19 cellular contexts compared by ENCODE assay signal in genomic region chr19:56707821-56708220, GRCh38. TPM values are rescaled to one million over a fixed set of nuclear protein-coding genes. Genes with fewer than 3 reads are reported as not detected.
DNase-seq lines count a peak whose midpoint lies in the region; ATAC-seq and TF ChIP-seq lines count a peak whose summit lies in the region.
"Had no signal": no experiment of that assay in that cellular context is flagged by ENCODE, and none has a peak within 500 bp of the region (broad histone marks: within the 10 kb centered on the region; RNA-seq: fewer than 3 reads in every experiment).

No MANE protein-coding gene starts in this region.

- H3K23me2 ChIP-seq in H9 (ENCODE audit: insufficient read length, low read depth, low read length, poor library complexity, severe bottlenecking) = no peaks in the 10 kb centered on the region

- no peak overlapping the region for H3K56ac ChIP-seq in H9 (ENCODE audit: insufficient read length, low read depth, low read length)

- no peak overlapping the region for H3K27ac Mint-ChIP-seq in H9
- H3K27ac Mint-ChIP-seq: CD8-positive, alpha-beta T cell had no signal

- no peaks in the 10 kb centered on the region for H3K27me3 ChIP-seq in H9 (ENCODE audit: insufficient read depth, low read length)
- H3K27me3 ChIP-seq: BLaER1, SJSA1 had no signal

- no peak overlapping the region for H3K23ac ChIP-seq in H9 (ENCODE audit: insufficient read length, low read depth, low read length)

- no peaks in the 10 kb centered on the region for H3K79me2 ChIP-seq in H9 (ENCODE audit: insufficient read depth, low read length)

- H3K4me1 Mint-ChIP-seq in H9 = no peaks in the 10 kb centered on the region

- H3K27ac ChIP-seq in caudate nucleus (ENCODE audit: low read depth, low read length) = peak overlapping the region; percentile 88
- no peak overlapping the region for H3K27ac ChIP-seq in H9 (ENCODE audit: insufficient read length, low read depth, low read length)
- H3K27ac ChIP-seq: BLaER1, KMS-11, SJSA1 had no signal

- H3K9me3 ChIP-seq in H9 (ENCODE audit: control insufficient read depth, low read depth, low read length) = peaks cover 65% of the 10 kb centered on the region
- H3K9me3 ChIP-seq: BLaER1 had no signal

- H4K20me1 ChIP-seq in H9 (ENCODE audit: control insufficient read depth, insufficient read depth, insufficient read length) = no peaks in the 10 kb centered on the region
- H4K20me1 ChIP-seq: BLaER1 had no signal

- ATAC-seq in GM19463 (IDR thresholded peaks at IDR 0.05; ENCODE audit: unreplicated experiment) = no peak
- ATAC-seq: CD8-positive, alpha-beta T cell had no signal

- H4K91ac ChIP-seq in H9 (ENCODE audit: insufficient read length, low read depth, low read length) = no peak overlapping the region

- H3T11ph ChIP-seq in H9 (ENCODE audit: low read length) = no peak overlapping the region

- H2BK120ac ChIP-seq in H9 (ENCODE audit: low read depth, low read length, poor library complexity, severe bottlenecking) = no peak overlapping the region

- no peak overlapping the region for H2BK12ac ChIP-seq in H9 (ENCODE audit: insufficient read length, low read depth, low read length)

- H3K79me1 ChIP-seq in H9 (ENCODE audit: insufficient read depth, low read depth, low read length, poor library complexity, severe bottlenecking) = no peaks in the 10 kb centered on the region

- WGBS in H9 (ENCODE audit: extremely low coverage, insufficient read length, low lambda C conversion rate) = no CpG with 5 or more reads among the region's 3 CpGs

- H2BK20ac ChIP-seq in H9 (ENCODE audit: low read depth, low read length, poor library complexity, severe bottlenecking) = no peak overlapping the region

- DNase-seq in caudate nucleus (lab: John Stamatoyannopoulos, UW) (peak in 54 of 61 donors; percentile 15 to 95 (median 74)), hypothalamus (lab: John Stamatoyannopoulos, UW) (peak in 34 of 51 donors; percentile 8 to 88 (median 64)), occipital lobe (lab: John Stamatoyannopoulos, UW) (peak; percentile 38), OCI-M2 (lab: John Stamatoyannopoulos, UW; ENCODE audit: unreplicated experiment) (no peak), H9 (no peak), AML-193 (lab: John Stamatoyannopoulos, UW) (no peak)
- DNase-seq: CD8-positive, alpha-beta T cell; NCI-H1092 treated with DMSO at 0.1 percent for 48 hours; NCI-H1436 treated with DMSO at 0.1 percent for 48 hours; NCI-H2029; NCI-H345; NCI-H524; NCI-H774 had no signal

- H2BK15ac ChIP-seq in H9 (ENCODE audit: low read depth, low read length) = no peak overlapping the region

- H2AK5ac ChIP-seq in H9 (ENCODE audit: insufficient read length, low read length) = no peak overlapping the region

- peaks cover 90 to 93% of the 10 kb centered on the region in 2 experiments for H3K9me3 Mint-ChIP-seq in H9

- H3K4ac ChIP-seq in H9 (ENCODE audit: low read depth, low read length) = no peak overlapping the region

- H3K27me3 Mint-ChIP-seq in H9 (ENCODE audit: low read depth) = no peaks in the 10 kb centered on the region; the same call in 1 of the 2 replicates

- H3K4me2 ChIP-seq in H9 (ENCODE audit: insufficient read depth, insufficient read length, low read length) = no peak overlapping the region
- H3K4me2 ChIP-seq: BLaER1, KMS-11 had no signal

- H3K18ac ChIP-seq in H9 (ENCODE audit: insufficient read length, low read depth, low read length) = no peak overlapping the region

- H3K14ac ChIP-seq in H9 (ENCODE audit: insufficient read depth, low read length) = no peak overlapping the region

- no peak overlapping the region for H3K9ac ChIP-seq in H9 (ENCODE audit: extremely low read depth, insufficient read length, low read length)
- H3K9ac ChIP-seq: BLaER1, KMS-11 had no signal

- peaks cover 16 to 40% (median 23%) of the 10 kb centered on the region in 3 experiments for H3K36me3 Mint-ChIP-seq in H9 (ENCODE audit: insufficient read depth in 1 of 3, low read depth in 3 of 3)

- no peak overlapping the region for H4K5ac ChIP-seq in H9 (ENCODE audit: insufficient read length, low read depth, low read length)

- H4K8ac ChIP-seq in H9 (replicated peaks; ENCODE audit: insufficient read length, low read depth, low read length) = no peak overlapping the region

- H3K4me3 Mint-ChIP-seq in H9 = no peak overlapping the region
- H3K4me3 Mint-ChIP-seq: CD8-positive, alpha-beta T cell had no signal

- no peaks in the 10 kb centered on the region for H3K4me1 ChIP-seq in H9 (ENCODE audit: insufficient read depth, low read length)
- H3K4me1 ChIP-seq: BLaER1, SJSA1 had no signal

- TF ChIP-seq CTCF in H9 (conservative IDR thresholded peaks at IDR 0.05) = no peak

- no peak overlapping the region for H2BK5ac ChIP-seq in H9 (ENCODE audit: insufficient read length, low read length)

- H2AFZ ChIP-seq in H9 (ENCODE audit: low read length) = no peak overlapping the region

RNA-seq across cellular contexts. Expression of gene ZNF835, which starts 36.3 kb away (rescaled TPM):
- total RNA-seq in occipital lobe (7.8 TPM), H9 (2021) (0.07 and 0.18 TPM in 2 replicates)
- total RNA-seq: G401, OCI-LY7, SJSA1 had no signal

Comparison
In these comparisons a context has a peak if more than half of its experiments do, and no peak if none do; other contexts are left out.
1. DNase-seq: peak in caudate nucleus (54 of 61), hypothalamus (34 of 51) and occipital lobe (single experiment); none in OCI-M2 (single experiment), H9 (single experiment) and AML-193 (0 of 2).